ENCODE assay signal across 21 cellular contexts in genomic region chr17:62931101-62931500, GRCh38. TPM values are rescaled to one million over a fixed set of nuclear protein-coding genes. Genes with fewer than 3 reads are reported as not detected.
DNase-seq lines count a peak whose midpoint lies in the region; ATAC-seq, FAIRE-seq and TF ChIP-seq lines count a peak whose summit lies in the region.
"Had no signal": no experiment of that assay in that cellular context is flagged by ENCODE, and none has a peak within 500 bp of the region (broad histone marks: within the 10 kb centered on the region; RNA-seq: fewer than 3 reads in every experiment).

No MANE protein-coding gene starts in this region.

- H3K27me3 ChIP-seq in IMR-90 (ENCODE audit: control insufficient read depth, insufficient read depth, low read length), result peaks cover 2% of the 10 kb centered on the region; the same call in 1 of the 2 replicates
- H3K27me3 ChIP-seq in bronchial epithelial cell (ENCODE audit: control insufficient read depth, insufficient read depth, low read length), result no peaks in the 10 kb centered on the region
- peaks cover 0 to 30% of the 10 kb centered on the region in 2 experiments for H3K27me3 ChIP-seq in mesenchymal stem cell (ENCODE audit: control insufficient read depth in 1 of 2, insufficient read depth in 1 of 2, low read length in 2 of 2)

- in situ Hi-C loops in IMR-90 (cut with MboI; ENCODE audit: low sequenced_read_pairs), result no loop called here

- no peak for TF ChIP-seq RAD21 in IMR-90 (IDR thresholded peaks at IDR 0.05; ENCODE audit: low read length)

- H2BK12ac ChIP-seq in mesenchymal stem cell (ENCODE audit: low read length in 2 of 2), result no peak overlapping the region

- H3K56ac ChIP-seq in IMR-90 (ENCODE audit: extremely low read depth, insufficient read depth, low read length), result no peak overlapping the region

- H3K36me3 ChIP-seq in IMR-90 (ENCODE audit: control insufficient read depth, insufficient read depth, low read length) (no peaks in the 10 kb centered on the region), bronchial epithelial cell (ENCODE audit: control insufficient read depth, insufficient read depth, low read length) (no peaks in the 10 kb centered on the region), mesenchymal stem cell (ENCODE audit: control insufficient read depth in 1 of 2, insufficient read depth in 2 of 2, low read depth in 1 of 2, low read length in 2 of 2) (no peaks in the 10 kb centered on the region)

- no CpG with 5 or more reads among the region's 1 CpG for WGBS in IMR-90 (ENCODE audit: extremely low coverage in 2 of 2, insufficient read length in 1 of 2), 2 experiments
- 100% methylated on average over 1 of the region's 1 CpG for WGBS in mesenchymal stem cell

- no peak for FAIRE-seq in bronchial epithelial cell (lab: Jason Lieb, UNC)
- FAIRE-seq: D721Med, GM12878 had no signal

- DNase-seq in AG10803 (ENCODE audit: low read depth) (peak; percentile 48), IMR-90 (peak; percentile 20), bronchial epithelial cell (ENCODE audit: low read depth) (peak; percentile 14), mesenchymal stem cell (peak; percentile 2), middle frontal gyrus (ENCODE audit: extremely low spot score, low spot score) (no peak), NOMO-1 treated with dmso at 0.1 percent for 144 hours (lab: John Stamatoyannopoulos, UW; ENCODE audit: unreplicated experiment) (no peak)
- DNase-seq: 8988T, GOT3, MV-4-11, NCI-H1105 treated with DMSO at 0.1 percent for 48 hours, NCI-H1694 treated with DMSO at 0.1 percent for 48 hours, NCI-H2081 treated with DMSO at 0.1 percent for 48 hours, NCI-H2171 treated with DMSO at 0.1 percent for 48 hours, SHP77 treated with DMSO at 0.1 percent for 48 hours, SW 1271 had no signal

- CTCF ChIA-PET in IMR-90 (lab: Yijun Ruan, JAX), result no interaction called here

- no TSS peak for BruUV-seq in IMR-90 (replicated peaks; lab: Mats Ljungman, UMichigan)

- POLR2A ChIA-PET in IMR-90 (lab: Charles Lee; ENCODE audit: unreplicated experiment), result no interaction called here

- no peak overlapping the region for H2AFZ ChIP-seq in IMR-90 (replicated peaks; ENCODE audit: low read length, poor library complexity)
- no peak overlapping the region for H2AFZ ChIP-seq in mesenchymal stem cell (ENCODE audit: low read depth, low read length)

- TF ChIP-seq CTCF in AG10803 (conservative IDR thresholded peaks at IDR 0.05; ENCODE audit: low read length) (no peak), IMR-90 (conservative IDR thresholded peaks at IDR 0.05; ENCODE audit: low read depth, low read length) (no peak), bronchial epithelial cell (IDR thresholded peaks at IDR 0.05; ENCODE audit: insufficient read depth, low read length, severe bottlenecking) (no peak)

- H2BK15ac ChIP-seq in IMR-90 (ENCODE audit: low read depth, low read length) (no peak overlapping the region), mesenchymal stem cell (ENCODE audit: low read depth, poor library complexity, severe bottlenecking) (no peak overlapping the region)

- H2BK20ac ChIP-seq in IMR-90 (ENCODE audit: low read depth, low read length), result no peak overlapping the region

- H3K4me1 ChIP-seq in IMR-90 (ENCODE audit: control insufficient read depth, insufficient read depth, low read length), result no peaks in the 10 kb centered on the region
- no peaks in the 10 kb centered on the region for H3K4me1 ChIP-seq in mesenchymal stem cell (ENCODE audit: control insufficient read depth, insufficient read depth, low read depth, low read length)

- H4K8ac ChIP-seq in IMR-90 (ENCODE audit: low read depth in 2 of 2, low read length in 2 of 2) (no peak overlapping the region), mesenchymal stem cell (ENCODE audit: low read length) (no peak overlapping the region)

- no peak overlapping the region for H4K5ac ChIP-seq in IMR-90 (ENCODE audit: low read depth, low read length)

- intact Hi-C loops in IMR-90 (cut with micrococcal nuclease), result no loop called here

- H3K9me3 ChIP-seq in IMR-90 (ENCODE audit: control insufficient read depth, insufficient read depth, low read length) (no peaks in the 10 kb centered on the region), mesenchymal stem cell (ENCODE audit: control insufficient read depth, low read length) (no peaks in the 10 kb centered on the region)

- no peak for TF ChIP-seq POLR2A in IMR-90 (IDR thresholded peaks at IDR 0.05; ENCODE audit: low read depth, low read length)

- no peak overlapping the region for H3K9ac ChIP-seq in IMR-90 (ENCODE audit: low read depth, low read length)
- H3K9ac ChIP-seq in mesenchymal stem cell (ENCODE audit: low read length), result no peak overlapping the region

- no peak for ATAC-seq in IMR-90 (ENCODE audit: low read depth)
- no peak for ATAC-seq in GM21360 (IDR thresholded peaks at IDR 0.05; ENCODE audit: unreplicated experiment)
- ATAC-seq: GM12878, HCT116 had no signal

- H3K27ac ChIP-seq in IMR-90 (ENCODE audit: insufficient read depth, low read length) (no peak overlapping the region), mesenchymal stem cell (ENCODE audit: low read length, poor library complexity, severe bottlenecking) (no peak overlapping the region)
- H3K27ac ChIP-seq: RWPE1, SK-N-MC had no signal

- no peak overlapping the region for H2AK9ac ChIP-seq in IMR-90 (replicated peaks; ENCODE audit: low read depth, low read length, poor library complexity)

- H3K79me1 ChIP-seq in IMR-90 (ENCODE audit: low read depth in 1 of 2, low read length in 2 of 2) (no peaks in the 10 kb centered on the region), mesenchymal stem cell (replicated peaks; ENCODE audit: low read length, poor library complexity, severe bottlenecking) (no peaks in the 10 kb centered on the region)

- no peak overlapping the region for H3K18ac ChIP-seq in IMR-90 (ENCODE audit: low read depth, low read length)
- H3K18ac ChIP-seq in mesenchymal stem cell (ENCODE audit: low read depth in 1 of 2, low read length in 2 of 2), result no peak overlapping the region

- no peak overlapping the region for H3K4me3 ChIP-seq in AG10803 (ENCODE audit: low read length)
- H3K4me3 ChIP-seq in IMR-90 (ENCODE audit: insufficient read depth, low read depth, low read length), result no peak overlapping the region
- no peak overlapping the region for H3K4me3 ChIP-seq in bronchial epithelial cell (ENCODE audit: low read depth, low read length)
- no peak overlapping the region for H3K4me3 ChIP-seq in mesenchymal stem cell (ENCODE audit: insufficient read depth in 1 of 2, low read depth in 1 of 2, low read length in 2 of 2)
- H3K4me3 ChIP-seq: GM12878, SK-N-MC had no signal

- H2AK5ac ChIP-seq in IMR-90 (ENCODE audit: low read depth, low read length) (no peak overlapping the region), mesenchymal stem cell (ENCODE audit: low read length, severe bottlenecking) (no peak overlapping the region)

- H2BK5ac ChIP-seq in IMR-90 (ENCODE audit: low read depth, low read length, poor library complexity, severe bottlenecking) (no peak overlapping the region), mesenchymal stem cell (ENCODE audit: low read depth, low read length, poor library complexity, severe bottlenecking) (no peak overlapping the region)

- H3K4ac ChIP-seq in IMR-90 (ENCODE audit: low read depth, low read length) (no peak overlapping the region), mesenchymal stem cell (ENCODE audit: low read depth in 1 of 2, low read length in 2 of 2) (no peak overlapping the region)

- dilution Hi-C loops in IMR-90 (cut with HindIII; ENCODE audit: low sequenced_read_pairs, unreplicated experiment), result no loop called here

- no peak overlapping the region for H2BK120ac ChIP-seq in IMR-90 (ENCODE audit: low read depth, low read length)
- H2BK120ac ChIP-seq in mesenchymal stem cell (ENCODE audit: low read depth, low read length), result no peak overlapping the region

- no peaks in the 10 kb centered on the region for H3K9me1 ChIP-seq in IMR-90 (ENCODE audit: insufficient read depth, low read length)

- no peak overlapping the region for H3K14ac ChIP-seq in IMR-90 (replicated peaks; ENCODE audit: low read depth, low read length)
- H3K14ac ChIP-seq in mesenchymal stem cell (ENCODE audit: low read length in 2 of 2), result no peak overlapping the region

- H3K23ac ChIP-seq in IMR-90 (ENCODE audit: low read depth, low read length), result no peak overlapping the region
- no peak overlapping the region for H3K23ac ChIP-seq in mesenchymal stem cell (ENCODE audit: low read length in 2 of 2)

- no peak overlapping the region for H3K4me2 ChIP-seq in IMR-90 (ENCODE audit: low read depth, low read length)
- no peak overlapping the region for H3K4me2 ChIP-seq in mesenchymal stem cell (ENCODE audit: low read length, poor library complexity, severe bottlenecking)

- H4K20me1 ChIP-seq in IMR-90 (ENCODE audit: insufficient read depth, low read length), result no peaks in the 10 kb centered on the region

- H4K91ac ChIP-seq in IMR-90 (ENCODE audit: insufficient read depth, low read depth, low read length), result no peak overlapping the region
- H4K91ac ChIP-seq in mesenchymal stem cell (ENCODE audit: low read length), result no peak overlapping the region

TF ChIP-seq in IMR-90, 13 proteins besides CTCF, POLR2A, EP300 and RAD21:
- TF ChIP-seq ELK1 (IDR thresholded peaks at IDR 0.05; ENCODE audit: borderline replicate concordance, low read depth, low read length) (no peak), CEBPB (IDR thresholded peaks at IDR 0.05; ENCODE audit: low read depth, low read length) (peak; percentile 30; the same call in 1 of the 2 replicates)

RNA-seq across cellular contexts. Expression of gene TANC2, which starts 34.9 kb away (rescaled TPM):
- 40.0 and 41.4 TPM in 2 replicates for total RNA-seq in IMR-90 (2012; rRNA removed)
- polyA plus RNA-seq in IMR-90 (2012; rRNA removed), result 18.5 and 20.6 TPM in 2 replicates
- 3.9 and 6.7 TPM in 2 replicates for polyA plus RNA-seq in IMR-90 (2012; cell fraction: cytosol; rRNA removed)
- 14.4 and 33.2 TPM in 2 replicates for polyA plus RNA-seq in IMR-90 (2012; cell fraction: nucleus; rRNA removed; ENCODE audit: low replicate concordance)
- 84.2 and 139 TPM in 2 replicates for total RNA-seq in bronchial epithelial cell
- polyA plus RNA-seq in mesenchymal stem cell (2013, experiment 1 of 2), result 10.9 TPM
- polyA plus RNA-seq in mesenchymal stem cell (2013, experiment 2 of 2), result 9.4 TPM

Comparison
In these comparisons a context has a peak if more than half of its experiments do, and no peak if none do; other contexts are left out.
1. DNase-seq: peak in AG10803 (single experiment), IMR-90 (single experiment), bronchial epithelial cell (single experiment) and mesenchymal stem cell (single experiment); none in middle frontal gyrus (single experiment) and NOMO-1 treated with dmso at 0.1 percent for 144 hours (single experiment).